1 cellular context compared by ENCODE assay signal in the genomic region with DNA sequence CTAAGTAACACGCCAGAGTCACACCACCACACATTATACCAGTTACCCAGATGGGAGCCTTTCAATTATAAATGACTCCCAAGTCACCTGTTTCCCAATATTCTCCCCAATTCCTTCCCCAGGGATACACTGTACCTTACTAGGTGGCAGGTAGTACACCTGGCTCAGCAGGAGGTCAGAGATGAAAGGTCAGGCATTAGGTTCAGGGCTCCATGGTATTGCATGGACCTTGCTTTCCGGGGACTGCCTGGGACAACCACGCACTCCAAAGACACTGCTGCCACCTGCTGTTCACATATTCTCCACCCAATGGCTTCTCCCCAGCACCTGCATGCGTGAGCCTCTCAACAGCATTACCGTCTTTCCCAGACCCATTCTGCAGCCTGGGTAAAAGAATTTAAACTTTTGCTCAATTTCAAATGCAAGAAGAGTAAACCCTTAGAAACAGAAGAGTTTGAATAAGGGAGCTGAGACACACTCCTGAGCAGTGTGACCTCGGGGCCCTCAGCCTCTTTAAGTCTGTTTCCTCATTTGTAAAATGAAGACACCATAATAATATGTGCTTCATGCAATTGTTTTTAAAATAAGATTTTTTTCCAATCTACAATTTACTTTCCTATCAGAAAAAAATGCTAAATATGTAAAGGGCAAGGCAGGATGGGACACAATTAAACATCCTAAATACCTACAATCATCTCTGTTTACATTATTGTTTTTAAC.
A peak's percentile ranks its signal among the peaks of the same experiment; 100 is the strongest.
TF ChIP-seq lines count a peak whose summit lies in the region.

No MANE protein-coding gene starts in this region.

TF ChIP-seq in HepG2, 621 proteins besides CTCF, POLR2A, EP300 and RAD21 (continued from another document and continues in another):
- TF ChIP-seq ZBTB39 (CRISPR knock-in tag; IDR thresholded peaks at IDR 0.05), result no peak
- TF ChIP-seq NR2C2 (CRISPR knock-in tag; IDR thresholded peaks at IDR 0.05; ENCODE audit: borderline replicate concordance), result peak; percentile 94
- TF ChIP-seq ZKSCAN8 (CRISPR knock-in tag; IDR thresholded peaks at IDR 0.05; ENCODE audit: borderline replicate concordance), result peak; percentile 63; the same call in 1 of the 2 replicates
- no peak for TF ChIP-seq FLYWCH1 (CRISPR knock-in tag; IDR thresholded peaks at IDR 0.05)
- TF ChIP-seq ZNF383 (CRISPR knock-in tag; IDR thresholded peaks at IDR 0.05; ENCODE audit: borderline replicate concordance), result no peak
- 0 out of 2 replicates have a peak, but pooled peaks have one; percentile 38 for TF ChIP-seq FOXJ3 (CRISPR knock-in tag; IDR thresholded peaks at IDR 0.05; ENCODE audit: borderline replicate concordance)
- no peak for TF ChIP-seq CHD4 (IDR thresholded peaks at IDR 0.05; ENCODE audit: borderline replicate concordance, low read length)
- peak; percentile 17; the same call in 1 of the 2 replicates for TF ChIP-seq GABPB1 (CRISPR knock-in tag; IDR thresholded peaks at IDR 0.05)
- 0 out of 2 replicates have a peak, but pooled peaks have one; percentile 63 for TF ChIP-seq ZNF331 (CRISPR knock-in tag; IDR thresholded peaks at IDR 0.05)
- TF ChIP-seq MYC (CRISPR knock-in tag; IDR thresholded peaks at IDR 0.05; ENCODE audit: borderline replicate concordance), result peak; percentile 23; the same call in 1 of the 2 replicates
- TF ChIP-seq FOSL2 (CRISPR knock-in tag; IDR thresholded peaks at IDR 0.05), result peak; percentile 59
- TF ChIP-seq ZNF605 (CRISPR knock-in tag; IDR thresholded peaks at IDR 0.05), result peak; percentile 66; the same call in 1 of the 2 replicates
- no peak for TF ChIP-seq AHDC1 (CRISPR knock-in tag; IDR thresholded peaks at IDR 0.05; ENCODE audit: borderline replicate concordance)
- TF ChIP-seq SALL1 (CRISPR knock-in tag; IDR thresholded peaks at IDR 0.05), result peak; percentile 87
- TF ChIP-seq ZNF614 (CRISPR knock-in tag; IDR thresholded peaks at IDR 0.05; ENCODE audit: borderline replicate concordance), result peak; percentile 76; the same call in 1 of the 2 replicates
- TF ChIP-seq ZMYM4 (CRISPR knock-in tag; IDR thresholded peaks at IDR 0.05), result peak; percentile 66; the same call in 1 of the 2 replicates
- peak; percentile 87; the same call in 1 of the 2 replicates for TF ChIP-seq ZNF44 (CRISPR knock-in tag; IDR thresholded peaks at IDR 0.05)
- peak; percentile 39; the same call in 1 of the 2 replicates for TF ChIP-seq ZFP91 (CRISPR knock-in tag; IDR thresholded peaks at IDR 0.05; ENCODE audit: borderline replicate concordance)
- no peak for TF ChIP-seq CCDC6 (CRISPR knock-in tag; IDR thresholded peaks at IDR 0.05)
- TF ChIP-seq ZNF20 (CRISPR knock-in tag; IDR thresholded peaks at IDR 0.05), result no peak
- TF ChIP-seq YY1 (IDR thresholded peaks at IDR 0.05; ENCODE audit: insufficient read depth, insufficient replicate concordance, low read depth, low read length), result peak; percentile 68
- TF ChIP-seq SALL2 (CRISPR knock-in tag; IDR thresholded peaks at IDR 0.05), result peak; percentile 84
- no peak for TF ChIP-seq ZBTB21 (CRISPR knock-in tag; IDR thresholded peaks at IDR 0.05)
- TF ChIP-seq, protein P1, sequence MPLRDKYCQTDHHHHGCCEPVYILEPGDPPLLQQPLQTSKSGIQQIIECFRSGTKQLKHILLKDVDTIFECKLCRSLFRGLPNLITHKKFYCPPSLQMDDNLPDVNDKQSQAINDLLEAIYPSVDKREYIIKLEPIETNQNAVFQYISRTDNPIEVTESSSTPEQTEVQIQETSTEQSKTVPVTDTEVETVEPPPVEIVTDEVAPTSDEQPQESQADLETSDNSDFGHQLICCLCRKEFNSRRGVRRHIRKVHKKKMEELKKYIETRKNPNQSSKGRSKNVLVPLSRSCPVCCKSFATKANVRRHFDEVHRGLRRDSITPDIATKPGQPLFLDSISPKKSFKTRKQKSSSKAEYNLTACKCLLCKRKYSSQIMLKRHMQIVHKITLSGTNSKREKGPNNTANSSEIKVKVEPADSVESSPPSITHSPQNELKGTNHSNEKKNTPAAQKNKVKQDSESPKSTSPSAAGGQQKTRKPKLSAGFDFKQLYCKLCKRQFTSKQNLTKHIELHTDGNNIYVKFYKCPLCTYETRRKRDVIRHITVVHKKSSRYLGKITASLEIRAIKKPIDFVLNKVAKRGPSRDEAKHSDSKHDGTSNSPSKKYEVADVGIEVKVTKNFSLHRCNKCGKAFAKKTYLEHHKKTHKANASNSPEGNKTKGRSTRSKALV (CRISPR knock-in tag; IDR thresholded peaks at IDR 0.05), result peak; percentile 68; the same call in 1 of the 2 replicates
- no peak for TF ChIP-seq ZNF660 (CRISPR knock-in tag; IDR thresholded peaks at IDR 0.05; ENCODE audit: borderline replicate concordance, low read depth)
- TF ChIP-seq ZFX (CRISPR knock-in tag; IDR thresholded peaks at IDR 0.05; ENCODE audit: low read depth), result no peak
- no peak for TF ChIP-seq ZNF773 (CRISPR knock-in tag; IDR thresholded peaks at IDR 0.05; ENCODE audit: borderline replicate concordance)
- TF ChIP-seq ZNF143 (CRISPR knock-in tag; IDR thresholded peaks at IDR 0.05), result 0 out of 2 replicates have a peak, but pooled peaks have one; percentile 22
- no peak for TF ChIP-seq ZNF337 (CRISPR knock-in tag; IDR thresholded peaks at IDR 0.05; ENCODE audit: borderline replicate concordance, low read depth)
- TF ChIP-seq, protein P2, sequence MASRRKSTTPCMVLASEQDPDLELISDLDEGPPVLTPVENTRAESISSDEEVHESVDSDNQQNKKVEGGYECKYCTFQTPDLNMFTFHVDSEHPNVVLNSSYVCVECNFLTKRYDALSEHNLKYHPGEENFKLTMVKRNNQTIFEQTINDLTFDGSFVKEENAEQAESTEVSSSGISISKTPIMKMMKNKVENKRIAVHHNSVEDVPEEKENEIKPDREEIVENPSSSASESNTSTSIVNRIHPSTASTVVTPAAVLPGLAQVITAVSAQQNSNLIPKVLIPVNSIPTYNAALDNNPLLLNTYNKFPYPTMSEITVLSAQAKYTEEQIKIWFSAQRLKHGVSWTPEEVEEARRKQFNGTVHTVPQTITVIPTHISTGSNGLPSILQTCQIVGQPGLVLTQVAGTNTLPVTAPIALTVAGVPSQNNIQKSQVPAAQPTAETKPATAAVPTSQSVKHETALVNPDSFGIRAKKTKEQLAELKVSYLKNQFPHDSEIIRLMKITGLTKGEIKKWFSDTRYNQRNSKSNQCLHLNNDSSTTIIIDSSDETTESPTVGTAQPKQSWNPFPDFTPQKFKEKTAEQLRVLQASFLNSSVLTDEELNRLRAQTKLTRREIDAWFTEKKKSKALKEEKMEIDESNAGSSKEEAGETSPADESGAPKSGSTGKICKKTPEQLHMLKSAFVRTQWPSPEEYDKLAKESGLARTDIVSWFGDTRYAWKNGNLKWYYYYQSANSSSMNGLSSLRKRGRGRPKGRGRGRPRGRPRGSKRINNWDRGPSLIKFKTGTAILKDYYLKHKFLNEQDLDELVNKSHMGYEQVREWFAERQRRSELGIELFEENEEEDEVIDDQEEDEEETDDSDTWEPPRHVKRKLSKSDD (CRISPR knock-in tag; IDR thresholded peaks at IDR 0.05; ENCODE audit: low read depth), result no peak
- no peak for TF ChIP-seq ATF4 (CRISPR knock-in tag; IDR thresholded peaks at IDR 0.05)
- peak; percentile 63 for TF ChIP-seq CEBPG (CRISPR knock-in tag; IDR thresholded peaks at IDR 0.05)
- TF ChIP-seq, protein P3, sequence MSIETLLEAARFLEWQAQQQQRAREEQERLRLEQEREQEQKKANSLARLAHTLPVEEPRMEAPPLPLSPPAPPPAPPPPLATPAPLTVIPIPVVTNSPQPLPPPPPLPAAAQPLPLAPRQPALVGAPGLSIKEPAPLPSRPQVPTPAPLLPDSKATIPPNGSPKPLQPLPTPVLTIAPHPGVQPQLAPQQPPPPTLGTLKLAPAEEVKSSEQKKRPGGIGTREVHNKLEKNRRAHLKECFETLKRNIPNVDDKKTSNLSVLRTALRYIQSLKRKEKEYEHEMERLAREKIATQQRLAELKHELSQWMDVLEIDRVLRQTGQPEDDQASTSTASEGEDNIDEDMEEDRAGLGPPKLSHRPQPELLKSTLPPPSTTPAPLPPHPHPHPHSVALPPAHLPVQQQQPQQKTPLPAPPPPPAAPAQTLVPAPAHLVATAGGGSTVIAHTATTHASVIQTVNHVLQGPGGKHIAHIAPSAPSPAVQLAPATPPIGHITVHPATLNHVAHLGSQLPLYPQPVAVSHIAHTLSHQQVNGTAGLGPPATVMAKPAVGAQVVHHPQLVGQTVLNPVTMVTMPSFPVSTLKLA (IDR thresholded peaks at IDR 0.05), result no peak
- peak; percentile 81 for TF ChIP-seq HNF4G (IDR thresholded peaks at IDR 0.05; ENCODE audit: borderline replicate concordance, low read depth, low read length)
- no peak; the same call in 1 of the 2 replicates for TF ChIP-seq HNF4G (CRISPR knock-in tag; IDR thresholded peaks at IDR 0.05; ENCODE audit: borderline replicate concordance, low read depth)
- peak; percentile 50; the same call in 1 of the 2 replicates for TF ChIP-seq HBP1 (CRISPR knock-in tag; IDR thresholded peaks at IDR 0.05; ENCODE audit: low read depth)
